ENCODE assay signal across 16 cellular contexts in genomic region chr20:24989162-24989561, GRCh38. TPM values are rescaled to one million over a fixed set of nuclear protein-coding genes. Genes with fewer than 3 reads are reported as not detected.
DNase-seq lines count a peak whose midpoint lies in the region; ATAC-seq, FAIRE-seq and TF ChIP-seq lines count a peak whose summit lies in the region.
"Had no signal": no experiment of that assay in that cellular context is flagged by ENCODE, and none has a peak within 500 bp of the region (broad histone marks: within the 10 kb centered on the region; RNA-seq: fewer than 3 reads in every experiment).

No MANE protein-coding gene starts in this region.

- intact Hi-C loops in CD4-positive, alpha-beta T cell (cut with DNase I, micrococcal nuclease): no loop called here
- intact Hi-C loops in right lobe of liver (cut with DNase I): no loop called here

- H3K4me1 Mint-ChIP-seq in CD4-positive, alpha-beta T cell (ENCODE audit: low read depth): peaks cover 95% of the 10 kb centered on the region
- H3K4me1 Mint-ChIP-seq in activated T-cell treated with anti-CD3 and anti-CD28 coated beads, Interleukin-2, amount 50 U/mL, for 72 hours (ENCODE audit: low read depth): peaks cover 87% of the 10 kb centered on the region

- POLR2A ChIA-PET in CD4-positive, alpha-beta T cell (lab: Charles Lee): interaction anchor here (1.6 kb wide), 1 partner anchor 68 kb away, joined by 4 read pairs; no protein-coding TSS in a partner anchor

- 10% methylated on average over 3 of the region's 3 CpGs for WGBS in right lobe of liver (ENCODE audit: insufficient coverage, low coverage, low lambda C conversion rate, missing lambda C conversion rate)

- CTCF ChIA-PET in CD4-positive, alpha-beta T cell (lab: Charles Lee): no interaction called here

- peak; percentile 76 for TF ChIP-seq POLR2A in right lobe of liver (IDR thresholded peaks at IDR 0.05)

- no peaks in the 10 kb centered on the region for H3K9me3 Mint-ChIP-seq in CD4-positive, alpha-beta T cell
- no peaks in the 10 kb centered on the region for H3K9me3 Mint-ChIP-seq in activated T-cell treated with anti-CD3 and anti-CD28 coated beads, Interleukin-2, amount 50 U/mL, for 72 hours

- no peaks in the 10 kb centered on the region for H3K9me3 ChIP-seq in CD4-positive, alpha-beta T cell (ENCODE audit: control insufficient read depth, low read length)
- H3K9me3 ChIP-seq in right lobe of liver: no peaks in the 10 kb centered on the region
- H3K9me3 ChIP-seq in SJCRH30 (replicated peaks): no peaks in the 10 kb centered on the region
- H3K9me3 ChIP-seq: BE2C, prostate gland, testis had no signal

- peaks cover 21% of the 10 kb centered on the region for H3K36me3 Mint-ChIP-seq in CD4-positive, alpha-beta T cell (ENCODE audit: low read depth)
- peaks cover 6 to 11% of the 10 kb centered on the region in 2 donors for H3K36me3 Mint-ChIP-seq in activated T-cell treated with anti-CD3 and anti-CD28 coated beads, Interleukin-2, amount 50 U/mL, for 72 hours (ENCODE audit: insufficient read depth in 2 of 2)

- H3K36me3 ChIP-seq in right lobe of liver (no peaks in the 10 kb centered on the region), SJCRH30 (no peaks in the 10 kb centered on the region)
- H3K36me3 ChIP-seq: BE2C, prostate gland had no signal

- H3K27me3 Mint-ChIP-seq in CD4-positive, alpha-beta T cell: no peaks in the 10 kb centered on the region
- H3K27me3 Mint-ChIP-seq in activated T-cell treated with anti-CD3 and anti-CD28 coated beads, Interleukin-2, amount 50 U/mL, for 72 hours (ENCODE audit: low read depth): no peaks in the 10 kb centered on the region

- no peak for ATAC-seq in CD4-positive, alpha-beta T cell (ENCODE audit: poor library complexity)
- ATAC-seq in activated T-cell treated with anti-CD3 and anti-CD28 coated beads, Interleukin-2, amount 50 U/mL, for 72 hours (replicated peaks in 1 of 2): no peak
- ATAC-seq in right lobe of liver: peak; percentile 31 to 63 (median 42)

- no peak overlapping the region for H3K27ac Mint-ChIP-seq in CD4-positive, alpha-beta T cell
- peak overlapping the region; percentile 87 for H3K27ac Mint-ChIP-seq in activated T-cell treated with anti-CD3 and anti-CD28 coated beads, Interleukin-2, amount 50 U/mL, for 72 hours

- H3K4me1 ChIP-seq in right lobe of liver (peaks cover 0 to 70% (median 26%) of the 10 kb centered on the region in 4 donors), SJCRH30 (peaks cover 14% of the 10 kb centered on the region)
- H3K4me1 ChIP-seq: BE2C had no signal

- TF ChIP-seq CTCF in CD4-positive, alpha-beta T cell (IDR thresholded peaks at IDR 0.05): no peak
- no peak for TF ChIP-seq CTCF in right lobe of liver (IDR thresholded peaks at IDR 0.05)

- H3K4me3 ChIP-seq in right lobe of liver (peak overlapping the region in 1 of 3 donors; percentile 87), SJCRH30 (no peak overlapping the region)
- H3K4me3 ChIP-seq: prostate gland, testis had no signal

- peak overlapping the region; percentile 11 for H3K4me3 Mint-ChIP-seq in CD4-positive, alpha-beta T cell
- peak overlapping the region; percentile 62 to 69 for H3K4me3 Mint-ChIP-seq in activated T-cell treated with anti-CD3 and anti-CD28 coated beads, Interleukin-2, amount 50 U/mL, for 72 hours

- FAIRE-seq in GM19239 (lab: Jason Lieb, UNC): no peak
- FAIRE-seq: H1, HTR-8/SVneo had no signal

- DNase-seq in AML-193 (lab: John Stamatoyannopoulos, UW) (peak; percentile 70 to 71), right lobe of liver (peak; percentile 65 to 90 (median 82)), GM19239 (ENCODE audit: insufficient read length, low spot score) (no peak), nucleus accumbens (lab: John Stamatoyannopoulos, UW) (no peak), SJCRH30 (no peak), NCI-H2029 treated with DMSO at 0.1 percent for 48 hours (lab: John Stamatoyannopoulos, UW) (no peak)
- DNase-seq in CD4-positive, alpha-beta T cell: no peak
- DNase-seq in activated T-cell treated with anti-CD3 and anti-CD28 coated beads, Interleukin-2, amount 50 U/mL, for 72 hours: no peak
- DNase-seq: BE2C, NCI-H187 treated with DMSO at 0.1 percent for 48 hours, NCI-H524 treated with DMSO at 0.1 percent for 48 hours, testis had no signal

- no peak overlapping the region for H3K27ac ChIP-seq in CD4-positive, alpha-beta T cell (ENCODE audit: low read depth, low read length)
- H3K27ac ChIP-seq in right lobe of liver (peak overlapping the region; percentile 44 to 90 (median 44)), SJCRH30 (no peak overlapping the region)
- H3K27ac ChIP-seq: prostate gland, testis had no signal

- H3K27me3 ChIP-seq in CD4-positive, alpha-beta T cell (ENCODE audit: control insufficient read depth, insufficient read depth, low read length): no peaks in the 10 kb centered on the region
- H3K27me3 ChIP-seq in right lobe of liver (no peaks in the 10 kb centered on the region), SJCRH30 (no peaks in the 10 kb centered on the region)
- H3K27me3 ChIP-seq: BE2C, testis had no signal

RNA-seq across cellular contexts. Expression of gene APMAP, which starts 3.4 kb away (rescaled TPM):
- total RNA-seq in CD4-positive, alpha-beta T cell: 10 to 100 TPM in 1 of 2 experiments, 1 to 10 TPM in 1; 9.5 to 11.3 TPM
- 10 to 100 TPM; 65.2 to 70.2 TPM for total RNA-seq in activated T-cell treated with anti-CD3 and anti-CD28 coated beads, Interleukin-2, amount 50 U/mL, for 72 hours
- total RNA-seq in right lobe of liver: 100 to 1,000 TPM; 130 to 210 (median 140) TPM
- total RNA-seq in SJCRH30 (2014; rRNA removed; shearing (Covaris generic)): 103 and 107 TPM in 2 replicates

RNA-seq across cellular contexts. Expression of gene CST7, which starts 40.1 kb away (rescaled TPM):
- 1 to 10 TPM; 3.2 to 4.4 TPM for total RNA-seq in CD4-positive, alpha-beta T cell
- 100 to 1,000 TPM; 136 to 174 TPM for total RNA-seq in activated T-cell treated with anti-CD3 and anti-CD28 coated beads, Interleukin-2, amount 50 U/mL, for 72 hours
- total RNA-seq in right lobe of liver: 1 to 10 TPM; 1.1 to 4.6 (median 1.5) TPM
- not detected in 2 replicates for total RNA-seq in SJCRH30 (2014; rRNA removed; shearing (Covaris generic))
- total RNA-seq: Daoy, H1 had no signal

Comparison
In these comparisons a context has a peak if more than half of its experiments do, and no peak if none do; other contexts are left out.
1. DNase-seq: peak in AML-193 (2 of 2) and right lobe of liver (3 of 3); none in CD4-positive, alpha-beta T cell (0 of 10), activated T-cell treated with anti-CD3 and anti-CD28 coated beads, Interleukin-2, amount 50 U/mL, for 72 hours (0 of 2), GM19239 (single experiment), nucleus accumbens (0 of 56), SJCRH30 (0 of 2) and NCI-H2029 treated with DMSO at 0.1 percent for 48 hours (single experiment).
2. ATAC-seq: peak in right lobe of liver (4 of 4); none in CD4-positive, alpha-beta T cell (single experiment) and activated T-cell treated with anti-CD3 and anti-CD28 coated beads, Interleukin-2, amount 50 U/mL, for 72 hours (0 of 2).
3. H3K27ac ChIP-seq: peak in right lobe of liver (3 of 3); none in CD4-positive, alpha-beta T cell (single experiment) and SJCRH30 (single experiment).
4. RNA of gene CST7, which starts 40.1 kb away (total RNA-seq): 136 to 174 TPM in activated T-cell treated with anti-CD3 and anti-CD28 coated beads, Interleukin-2, amount 50 U/mL, for 72 hours; 3.2 to 4.4 TPM in CD4-positive, alpha-beta T cell, 1.1 to 4.6 TPM in right lobe of liver and not detected in SJCRH30; every median in the first group is over 10 times any median in the second.